In the genomic region with DNA sequence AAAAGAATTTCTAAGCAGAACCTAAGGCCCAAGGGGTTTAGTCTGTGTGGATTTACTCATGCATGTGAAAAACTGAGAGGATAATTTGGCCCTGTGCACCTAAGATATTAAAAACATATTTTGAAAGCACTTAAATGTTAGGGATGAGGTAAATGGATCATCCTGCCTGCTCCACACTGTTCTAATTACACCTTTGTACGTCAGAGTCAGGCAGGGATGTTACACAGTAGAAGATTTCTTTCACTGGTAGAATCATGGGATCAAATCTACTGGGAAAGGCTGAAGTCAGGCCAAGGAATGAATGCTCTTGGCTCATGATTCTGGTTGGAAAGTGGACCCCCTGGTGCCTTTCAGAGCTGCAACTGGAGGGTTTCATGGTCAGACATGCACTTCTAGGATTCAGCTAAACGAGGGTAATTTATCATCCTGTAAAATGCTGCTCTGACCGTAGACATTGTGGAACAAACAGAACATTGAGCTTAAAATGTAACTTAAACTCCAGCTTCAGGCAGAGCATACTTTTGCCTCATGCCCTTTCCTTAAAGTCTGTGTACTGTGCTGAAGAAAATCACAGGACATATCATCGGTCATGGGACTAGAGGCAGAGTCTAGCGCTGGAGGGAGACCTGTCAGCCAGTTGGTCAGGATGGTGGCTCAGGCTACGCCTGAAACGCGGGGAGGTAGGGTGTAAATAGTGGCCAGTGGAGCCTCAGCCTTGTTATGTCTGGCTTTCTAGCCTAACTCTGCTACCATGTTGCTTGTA, we compare ENCODE assay signal across 13 cellular contexts. TPM values are rescaled to one million over a fixed set of nuclear protein-coding genes. Genes with fewer than 3 reads are reported as not detected.
DNase-seq lines count a peak whose midpoint lies in the region; ATAC-seq and TF ChIP-seq lines count a peak whose summit lies in the region.
"Had no signal": no experiment of that assay in that cellular context is flagged by ENCODE, and none has a peak within 500 bp of the region (broad histone marks: within the 10 kb centered on the region; RNA-seq: fewer than 3 reads in every experiment).

No MANE protein-coding gene starts in this region.

- no peaks in the 10 kb centered on the region for H3K9me3 ChIP-seq in liver (ENCODE audit: control insufficient read depth in 4 of 4, low read length in 3 of 4)
- H3K9me3 ChIP-seq in right lobe of liver = no peaks in the 10 kb centered on the region
- no peaks in the 10 kb centered on the region for H3K9me3 ChIP-seq in esophagus squamous epithelium
- no peaks in the 10 kb centered on the region for H3K9me3 ChIP-seq in parathyroid adenoma (ENCODE audit: control insufficient read depth, low read length)
- H3K9me3 ChIP-seq: lower lobe of right lung had no signal

- intact Hi-C loops in right lobe of liver (cut with DNase I) = no loop called here
- intact Hi-C loops in esophagus squamous epithelium (cut with DNase I) = no loop called here

- no peak for TF ChIP-seq POLR2A in right lobe of liver (IDR thresholded peaks at IDR 0.05)
- TF ChIP-seq POLR2A in esophagus squamous epithelium (IDR thresholded peaks at IDR 0.05) = no peak

- peaks cover 7 to 14% of the 10 kb centered on the region in 2 donors for H3K27me3 Mint-ChIP-seq in natural killer cell treated with Interleukin-12 subunit alpha and Interleukin-12 subunit beta and Interleukin-15 and Interleukin-18, amount 100 ng/mL, for 72 hours

- no peaks in the 10 kb centered on the region for H3K79me2 ChIP-seq in parathyroid adenoma

- H3K27ac ChIP-seq in liver (ENCODE audit: low read depth in 1 of 2, low read length in 2 of 2) (peak overlapping the region; percentile 40 to 43), right lobe of liver (peak overlapping the region in 1 of 3 donors; percentile 47), esophagus squamous epithelium (peak overlapping the region; percentile 24 to 82 (median 80)), parathyroid adenoma (peak overlapping the region; percentile 55)

- no peaks in the 10 kb centered on the region for H3K9me3 Mint-ChIP-seq in natural killer cell treated with Interleukin-12 subunit alpha and Interleukin-12 subunit beta and Interleukin-15 and Interleukin-18, amount 100 ng/mL, for 72 hours
- H3K9me3 Mint-ChIP-seq: activated CD4-positive, alpha-beta memory T cell treated with anti-CD3 and anti-CD28 coated beads for 36 hours; activated naive CD4-positive, alpha-beta T cell treated with anti-CD3 and anti-CD28 coated beads, Interleukin-2, amount 50 U/mL, for 24 hours had no signal

- H3K4me2 ChIP-seq in parathyroid adenoma (ENCODE audit: low read length) = no peak overlapping the region

- H3K4me3 Mint-ChIP-seq in natural killer cell treated with Interleukin-12 subunit alpha and Interleukin-12 subunit beta and Interleukin-15 and Interleukin-18, amount 100 ng/mL, for 72 hours = no peak overlapping the region
- H3K4me3 Mint-ChIP-seq: activated CD4-positive, alpha-beta memory T cell treated with anti-CD3 and anti-CD28 coated beads for 36 hours; activated naive CD4-positive, alpha-beta T cell treated with anti-CD3 and anti-CD28 coated beads, Interleukin-2, amount 50 U/mL, for 24 hours had no signal

- H3K4me3 ChIP-seq in liver (ENCODE audit: low read depth in 1 of 3, low read length in 3 of 3) = no peak overlapping the region
- no peak overlapping the region for H3K4me3 ChIP-seq in right lobe of liver
- no peak overlapping the region for H3K4me3 ChIP-seq in esophagus squamous epithelium
- H3K4me3 ChIP-seq in parathyroid adenoma (ENCODE audit: low read depth, low read length) = no peak overlapping the region
- H3K4me3 ChIP-seq: lower lobe of right lung had no signal

- no peak overlapping the region for H3K27ac Mint-ChIP-seq in natural killer cell treated with Interleukin-12 subunit alpha and Interleukin-12 subunit beta and Interleukin-15 and Interleukin-18, amount 100 ng/mL, for 72 hours
- H3K27ac Mint-ChIP-seq: activated CD4-positive, alpha-beta memory T cell treated with anti-CD3 and anti-CD28 coated beads for 36 hours; activated naive CD4-positive, alpha-beta T cell treated with anti-CD3 and anti-CD28 coated beads, Interleukin-2, amount 50 U/mL, for 24 hours had no signal

- TF ChIP-seq RAD21 in liver (IDR thresholded peaks at IDR 0.05) = no peak

- H3K36me3 ChIP-seq in liver (ENCODE audit: control insufficient read depth in 4 of 4, insufficient read depth in 3 of 4, low read depth in 1 of 4, low read length in 3 of 4) (no peaks in the 10 kb centered on the region), right lobe of liver (no peaks in the 10 kb centered on the region), esophagus squamous epithelium (no peaks in the 10 kb centered on the region), parathyroid adenoma (ENCODE audit: control insufficient read depth, insufficient read depth, low read length) (no peaks in the 10 kb centered on the region)
- H3K36me3 ChIP-seq: lower lobe of right lung had no signal

- H3K4me1 ChIP-seq in liver (ENCODE audit: control insufficient read depth in 4 of 4, insufficient read depth in 4 of 4, low read length in 3 of 4) (peaks cover 0 to 1% (median 0%) of the 10 kb centered on the region in 4 donors), right lobe of liver (no peaks in the 10 kb centered on the region), esophagus squamous epithelium (peaks cover 0 to 31% (median 5%) of the 10 kb centered on the region in 3 donors), parathyroid adenoma (no peaks in the 10 kb centered on the region)

- H3K27me3 ChIP-seq in liver (ENCODE audit: control insufficient read depth in 4 of 4, insufficient read depth in 4 of 4, low read length in 3 of 4) = no peaks in the 10 kb centered on the region
- no peaks in the 10 kb centered on the region for H3K27me3 ChIP-seq in right lobe of liver
- peaks cover 0 to 8% (median 0%) of the 10 kb centered on the region in 4 donors for H3K27me3 ChIP-seq in esophagus squamous epithelium
- H3K27me3 ChIP-seq in parathyroid adenoma (ENCODE audit: control insufficient read depth, insufficient read depth, low read length) = no peaks in the 10 kb centered on the region

- no peaks in the 10 kb centered on the region for H3K36me3 Mint-ChIP-seq in natural killer cell treated with Interleukin-12 subunit alpha and Interleukin-12 subunit beta and Interleukin-15 and Interleukin-18, amount 100 ng/mL, for 72 hours
- H3K36me3 Mint-ChIP-seq: activated CD4-positive, alpha-beta memory T cell treated with anti-CD3 and anti-CD28 coated beads for 36 hours; activated naive CD4-positive, alpha-beta T cell treated with anti-CD3 and anti-CD28 coated beads, Interleukin-2, amount 50 U/mL, for 24 hours had no signal

- ATAC-seq in right lobe of liver = no peak
- no peak for ATAC-seq in natural killer cell treated with Interleukin-12 subunit alpha and Interleukin-12 subunit beta and Interleukin-15 and Interleukin-18, amount 100 ng/mL, for 72 hours
- ATAC-seq in HG02840 (IDR thresholded peaks at IDR 0.05; ENCODE audit: low FRiP score, unreplicated experiment) = no peak
- ATAC-seq in HG02759 (IDR thresholded peaks at IDR 0.05; ENCODE audit: unreplicated experiment) = no peak
- ATAC-seq: lower lobe of right lung had no signal

- no peak overlapping the region for H2AFZ ChIP-seq in parathyroid adenoma

- DNase-seq in right lobe of liver = no peak
- no peak for DNase-seq in esophagus squamous epithelium (lab: John Stamatoyannopoulos, UW)
- no peak for DNase-seq in NCI-H82 treated with DMSO at 0.1 percent for 48 hours (lab: John Stamatoyannopoulos, UW; ENCODE audit: unreplicated experiment)
- DNase-seq in natural killer cell treated with Interleukin-12 subunit alpha and Interleukin-12 subunit beta and Interleukin-15 and Interleukin-18, amount 100 ng/mL, for 72 hours (ENCODE audit: low spot score) = no peak
- DNase-seq: activated CD4-positive, alpha-beta memory T cell treated with anti-CD3 and anti-CD28 coated beads for 36 hours; lower lobe of right lung; NCI-H524 treated with DMSO at 0.1 percent for 48 hours had no signal

- 75% methylated on average over 8 of the region's 8 CpGs for WGBS in liver
- 57% methylated on average over 6 of the region's 8 CpGs for WGBS in right lobe of liver (ENCODE audit: insufficient coverage, low coverage, low lambda C conversion rate, missing lambda C conversion rate)
- 69 to 74% methylated on average over 4 to 8 of the region's 8 CpGs for WGBS in esophagus squamous epithelium, 2 donors

- TF ChIP-seq CTCF in liver (IDR thresholded peaks at IDR 0.05; ENCODE audit: low read depth, low read length, missing input control) (no peak), right lobe of liver (IDR thresholded peaks at IDR 0.05) (no peak), esophagus squamous epithelium (IDR thresholded peaks at IDR 0.05) (no peak), parathyroid adenoma (IDR thresholded peaks at IDR 0.05) (no peak)

- H3K4me1 Mint-ChIP-seq in natural killer cell treated with Interleukin-12 subunit alpha and Interleukin-12 subunit beta and Interleukin-15 and Interleukin-18, amount 100 ng/mL, for 72 hours (ENCODE audit: low read depth in 2 of 2) = no peaks in the 10 kb centered on the region
- H3K4me1 Mint-ChIP-seq: activated naive CD4-positive, alpha-beta T cell treated with anti-CD3 and anti-CD28 coated beads, Interleukin-2, amount 50 U/mL, for 24 hours had no signal

- H3K9ac ChIP-seq in liver (ENCODE audit: low read depth in 1 of 2, low read length in 2 of 2) = no peak overlapping the region
- no peak overlapping the region for H3K9ac ChIP-seq in parathyroid adenoma

TF ChIP-seq in liver, 16 proteins besides CTCF, POLR2A, EP300 and RAD21 (continues in another document):
- TF ChIP-seq TAF1 (conservative IDR thresholded peaks at IDR 0.05) (no peak), ZBTB33 (IDR thresholded peaks at IDR 0.05) (no peak), JUND (IDR thresholded peaks at IDR 0.05) (no peak), SP1 (IDR thresholded peaks at IDR 0.05) (no peak), EGR1 (IDR thresholded peaks at IDR 0.05; ENCODE audit: low read depth in 2 of 2) (no peak)

RNA-seq across cellular contexts. Expression of gene KCNE4, which starts 4.8 kb away (rescaled TPM):
- total RNA-seq in liver (under 1 TPM; 0.28 to 0.33 TPM), right lobe of liver (1 to 10 TPM in 4 of 6 experiments, under 1 TPM in 2; 0.17 to 1.2 (median 1.1) TPM), esophagus squamous epithelium (under 1 TPM; 0.26 to 0.76 (median 0.35) TPM)
- polyA plus RNA-seq in liver = under 1 TPM; 0.19 to 0.42 TPM
- not detected for total RNA-seq in natural killer cell treated with Interleukin-12 subunit alpha and Interleukin-12 subunit beta and Interleukin-15 and Interleukin-18, amount 100 ng/mL, for 72 hours
- total RNA-seq: activated CD4-positive, alpha-beta memory T cell treated with anti-CD3 and anti-CD28 coated beads for 36 hours; G401 had no signal
